In genomic region chr14:38409081-38409705, GRCh38 we compare ENCODE assay signal across 1 cellular context.
TF ChIP-seq lines count a peak whose summit lies in the region.

No MANE protein-coding gene starts in this region.

TF ChIP-seq in neural cell, 6 proteins besides CTCF, POLR2A, EP300 and RAD21 (continued from another document):
- TF ChIP-seq, protein P1, sequence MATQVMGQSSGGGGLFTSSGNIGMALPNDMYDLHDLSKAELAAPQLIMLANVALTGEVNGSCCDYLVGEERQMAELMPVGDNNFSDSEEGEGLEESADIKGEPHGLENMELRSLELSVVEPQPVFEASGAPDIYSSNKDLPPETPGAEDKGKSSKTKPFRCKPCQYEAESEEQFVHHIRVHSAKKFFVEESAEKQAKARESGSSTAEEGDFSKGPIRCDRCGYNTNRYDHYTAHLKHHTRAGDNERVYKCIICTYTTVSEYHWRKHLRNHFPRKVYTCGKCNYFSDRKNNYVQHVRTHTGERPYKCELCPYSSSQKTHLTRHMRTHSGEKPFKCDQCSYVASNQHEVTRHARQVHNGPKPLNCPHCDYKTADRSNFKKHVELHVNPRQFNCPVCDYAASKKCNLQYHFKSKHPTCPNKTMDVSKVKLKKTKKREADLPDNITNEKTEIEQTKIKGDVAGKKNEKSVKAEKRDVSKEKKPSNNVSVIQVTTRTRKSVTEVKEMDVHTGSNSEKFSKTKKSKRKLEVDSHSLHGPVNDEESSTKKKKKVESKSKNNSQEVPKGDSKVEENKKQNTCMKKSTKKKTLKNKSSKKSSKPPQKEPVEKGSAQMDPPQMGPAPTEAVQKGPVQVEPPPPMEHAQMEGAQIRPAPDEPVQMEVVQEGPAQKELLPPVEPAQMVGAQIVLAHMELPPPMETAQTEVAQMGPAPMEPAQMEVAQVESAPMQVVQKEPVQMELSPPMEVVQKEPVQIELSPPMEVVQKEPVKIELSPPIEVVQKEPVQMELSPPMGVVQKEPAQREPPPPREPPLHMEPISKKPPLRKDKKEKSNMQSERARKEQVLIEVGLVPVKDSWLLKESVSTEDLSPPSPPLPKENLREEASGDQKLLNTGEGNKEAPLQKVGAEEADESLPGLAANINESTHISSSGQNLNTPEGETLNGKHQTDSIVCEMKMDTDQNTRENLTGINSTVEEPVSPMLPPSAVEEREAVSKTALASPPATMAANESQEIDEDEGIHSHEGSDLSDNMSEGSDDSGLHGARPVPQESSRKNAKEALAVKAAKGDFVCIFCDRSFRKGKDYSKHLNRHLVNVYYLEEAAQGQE (IDR thresholded peaks at IDR 0.05; ENCODE audit: borderline replicate concordance) = peak; percentile 91
